ENCODE assay signal across 16 cellular contexts in the genomic region with DNA sequence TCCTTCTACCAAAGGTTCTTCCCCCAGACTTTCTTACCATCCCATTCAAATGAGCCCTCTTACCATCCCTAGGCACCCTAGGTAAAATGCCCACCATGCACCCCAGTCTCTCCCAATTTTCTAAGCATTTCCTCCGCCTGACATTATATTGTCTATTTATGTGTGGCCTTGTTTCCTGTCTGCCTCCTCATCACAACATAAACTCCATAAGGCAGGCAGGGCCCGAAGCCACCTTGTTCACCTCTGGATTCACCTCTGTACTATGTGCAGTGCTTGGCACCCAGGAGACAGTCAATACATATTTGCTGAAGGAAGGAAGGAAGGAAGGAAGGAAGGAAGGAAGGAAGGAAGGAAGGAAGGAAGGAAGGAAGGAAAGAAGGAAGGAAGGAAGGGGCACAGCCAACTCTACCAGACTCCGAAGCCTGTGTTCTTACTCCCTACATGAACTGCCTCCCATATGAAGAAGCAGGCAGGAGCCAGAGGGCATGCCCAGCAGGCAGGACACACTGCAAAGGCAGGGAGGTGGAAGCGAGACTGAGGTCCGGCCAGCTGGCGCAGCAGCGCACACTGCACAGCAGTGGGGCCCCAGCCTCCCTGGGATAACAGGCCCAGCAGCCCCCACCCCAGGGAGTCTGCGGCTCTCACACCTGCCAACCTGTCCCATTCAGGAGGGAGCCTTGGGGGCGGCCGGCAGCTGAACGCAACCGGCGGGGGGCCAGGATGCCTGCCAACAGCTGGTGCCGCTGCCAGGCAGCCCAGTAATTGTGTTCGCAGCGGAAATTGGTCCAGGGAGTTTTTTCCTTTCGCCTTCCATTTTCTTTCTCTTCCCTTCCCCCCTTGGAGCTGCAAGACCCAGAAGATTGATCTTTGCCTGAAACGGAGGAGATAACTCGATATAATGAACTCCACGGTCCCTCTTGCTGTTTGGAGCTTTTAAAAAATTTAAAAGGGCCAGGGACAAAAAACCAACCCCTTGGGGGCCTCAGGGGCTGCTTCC.
DNase-seq lines count a peak whose midpoint lies in the region; TF ChIP-seq lines count a peak whose summit lies in the region.
"Had no signal": no experiment of that assay in that cellular context is flagged by ENCODE, and none has a peak within 500 bp of the region (broad histone marks: within the 10 kb centered on the region; RNA-seq: fewer than 3 reads in every experiment).

No MANE protein-coding gene starts in this region.

- H3K4me1 Mint-ChIP-seq in endodermal cell (peaks cover 14% of the 10 kb centered on the region), nephron progenitor cell (peaks cover 25% of the 10 kb centered on the region)
- no peaks in the 10 kb centered on the region for H3K4me1 Mint-ChIP-seq in activated T-helper 1 cell treated with anti-CD3 and anti-CD28 coated beads, Interleukin-12 subunit alpha, Interleukin-12 subunit beta, Interleukin-2, Interleukin-4 antibody, amounts not matched to agents 30 ng/mL and 10 ng/mL and 1 ng/mL, durations not matched to agents 14 hours and 24 hours and 36 hours (ENCODE audit: low read depth)
- H3K4me1 Mint-ChIP-seq: natural killer cell had no signal

- H3K9me3 Mint-ChIP-seq in endodermal cell (no peaks in the 10 kb centered on the region), nephron progenitor cell (no peaks in the 10 kb centered on the region)
- no peaks in the 10 kb centered on the region for H3K9me3 Mint-ChIP-seq in activated T-helper 1 cell treated with anti-CD3 and anti-CD28 coated beads, Interleukin-12 subunit alpha, Interleukin-12 subunit beta, Interleukin-2, Interleukin-4 antibody, amounts not matched to agents 30 ng/mL and 10 ng/mL and 1 ng/mL, durations not matched to agents 14 hours and 24 hours and 36 hours
- H3K9me3 Mint-ChIP-seq: activated T-cell treated with anti-CD3 and anti-CD28 coated beads, Interleukin-2, amount 50 U/mL, for 24 hours; natural killer cell had no signal

- peak overlapping the region; percentile 12 for H3K27ac ChIP-seq in endodermal cell (ENCODE audit: low read depth, low read length)
- H3K27ac ChIP-seq: right lobe of liver had no signal

- no peaks in the 10 kb centered on the region for H3K27me3 ChIP-seq in endodermal cell (ENCODE audit: control insufficient read depth, insufficient read depth, low read length, poor library complexity, severe bottlenecking)
- H3K27me3 ChIP-seq: right lobe of liver had no signal

- DNase-seq in COR-L47 (lab: John Stamatoyannopoulos, UW) (peak; percentile 98), NCI-H128 (lab: John Stamatoyannopoulos, UW; ENCODE audit: unreplicated experiment) (peak; percentile 60), NCI-H446 treated with DMSO at 0.1 percent for 48 hours (lab: John Stamatoyannopoulos, UW) (peak; percentile 41), endodermal cell (peak; percentile 65), SIG-M5 treated with dmso at 0.1 percent for 504 hours (lab: John Stamatoyannopoulos, UW; ENCODE audit: unreplicated experiment) (no peak), nephron progenitor cell (no peak), NCI-H526 treated with DMSO at 0.1 percent for 48 hours (lab: John Stamatoyannopoulos, UW) (no peak)
- DNase-seq in activated T-helper 1 cell treated with anti-CD3 and anti-CD28 coated beads, Interleukin-12 subunit alpha, Interleukin-12 subunit beta, Interleukin-2, Interleukin-4 antibody, amounts not matched to agents 30 ng/mL and 10 ng/mL and 1 ng/mL, durations not matched to agents 14 hours and 24 hours and 36 hours (ENCODE audit: low spot score) = no peak
- DNase-seq: activated CD4-positive, alpha-beta T cell treated with anti-CD3 and anti-CD28 coated beads for 4 hours; activated T-cell treated with anti-CD3 and anti-CD28 coated beads, Interleukin-2, amount 50 U/mL, for 24 hours; DMS53; natural killer cell; right lobe of liver; stimulated activated CD4-positive, alpha-beta T cell treated with anti-CD3 and anti-CD28 coated beads, Interleukin-4, amount 100 ng/mL, for 24 hours; T-helper 2 cell; trophoblast cell had no signal

- no peaks in the 10 kb centered on the region for H3K36me3 ChIP-seq in endodermal cell (ENCODE audit: control insufficient read depth, insufficient read depth, low read length)
- H3K36me3 ChIP-seq: right lobe of liver had no signal

- peaks cover 4% of the 10 kb centered on the region for H3K4me1 ChIP-seq in endodermal cell (ENCODE audit: control insufficient read depth, insufficient read depth, low read length)
- H3K4me1 ChIP-seq: right lobe of liver had no signal

- H3K4me3 ChIP-seq in endodermal cell (ENCODE audit: low read length) = no peak overlapping the region
- H3K4me3 ChIP-seq: right lobe of liver had no signal

- H3K36me3 Mint-ChIP-seq in endodermal cell (ENCODE audit: low read depth) = no peaks in the 10 kb centered on the region
- H3K36me3 Mint-ChIP-seq in activated T-helper 1 cell treated with anti-CD3 and anti-CD28 coated beads, Interleukin-12 subunit alpha, Interleukin-12 subunit beta, Interleukin-2, Interleukin-4 antibody, amounts not matched to agents 30 ng/mL and 10 ng/mL and 1 ng/mL, durations not matched to agents 14 hours and 24 hours and 36 hours (ENCODE audit: low read depth) = no peaks in the 10 kb centered on the region
- no peaks in the 10 kb centered on the region for H3K36me3 Mint-ChIP-seq in nephron progenitor cell (ENCODE audit: low read depth)
- H3K36me3 Mint-ChIP-seq: natural killer cell had no signal

- intact Hi-C loops in activated T-helper 1 cell treated with anti-CD3 and anti-CD28 coated beads, Interleukin-12 subunit alpha, Interleukin-12 subunit beta, Interleukin-2, Interleukin-4 antibody, amounts not matched to agents 30 ng/mL and 10 ng/mL and 1 ng/mL, durations not matched to agents 14 hours and 24 hours and 36 hours (cut with micrococcal nuclease) = no loop called here

- H3K27ac Mint-ChIP-seq in endodermal cell = no peak overlapping the region
- no peak overlapping the region for H3K27ac Mint-ChIP-seq in activated T-helper 1 cell treated with anti-CD3 and anti-CD28 coated beads, Interleukin-12 subunit alpha, Interleukin-12 subunit beta, Interleukin-2, Interleukin-4 antibody, amounts not matched to agents 30 ng/mL and 10 ng/mL and 1 ng/mL, durations not matched to agents 14 hours and 24 hours and 36 hours
- H3K27ac Mint-ChIP-seq in nephron progenitor cell = no peak overlapping the region
- H3K27ac Mint-ChIP-seq: activated T-cell treated with anti-CD3 and anti-CD28 coated beads, Interleukin-2, amount 50 U/mL, for 24 hours; natural killer cell had no signal

- H3K9ac ChIP-seq in endodermal cell (ENCODE audit: extremely low read depth, low read length, poor library complexity, severe bottlenecking) = no peak overlapping the region

- no peak for TF ChIP-seq CTCF in endodermal cell (conservative IDR thresholded peaks at IDR 0.05)
- no peak for TF ChIP-seq CTCF in nephron progenitor cell (IDR thresholded peaks at IDR 0.05)

- no peaks in the 10 kb centered on the region for H3K9me3 ChIP-seq in endodermal cell (ENCODE audit: control insufficient read depth, low read length)
- H3K9me3 ChIP-seq: right lobe of liver had no signal

- 43 to 55% methylated on average over 10 to 20 of the region's 20 CpGs for WGBS in endodermal cell (ENCODE audit: insufficient coverage in 1 of 2, insufficient read length in 1 of 2), 2 experiments

- H3K27me3 Mint-ChIP-seq in endodermal cell (ENCODE audit: insufficient read depth) (peaks cover 4% of the 10 kb centered on the region), nephron progenitor cell (ENCODE audit: low read depth, poor library complexity) (peaks cover 49% of the 10 kb centered on the region)
- H3K27me3 Mint-ChIP-seq in activated T-helper 1 cell treated with anti-CD3 and anti-CD28 coated beads, Interleukin-12 subunit alpha, Interleukin-12 subunit beta, Interleukin-2, Interleukin-4 antibody, amounts not matched to agents 30 ng/mL and 10 ng/mL and 1 ng/mL, durations not matched to agents 14 hours and 24 hours and 36 hours (ENCODE audit: insufficient read depth) = peaks cover 7% of the 10 kb centered on the region

- no peak overlapping the region for H3K4me3 Mint-ChIP-seq in endodermal cell
- no peak overlapping the region for H3K4me3 Mint-ChIP-seq in activated T-helper 1 cell treated with anti-CD3 and anti-CD28 coated beads, Interleukin-12 subunit alpha, Interleukin-12 subunit beta, Interleukin-2, Interleukin-4 antibody, amounts not matched to agents 30 ng/mL and 10 ng/mL and 1 ng/mL, durations not matched to agents 14 hours and 24 hours and 36 hours
- H3K4me3 Mint-ChIP-seq in nephron progenitor cell = no peak overlapping the region
- H3K4me3 Mint-ChIP-seq: activated T-cell treated with anti-CD3 and anti-CD28 coated beads, Interleukin-2, amount 50 U/mL, for 24 hours; natural killer cell had no signal

Comparison
In these comparisons a context has a peak if more than half of its experiments do, and no peak if none do; other contexts are left out.
1. DNase-seq: peak in COR-L47 (single experiment), NCI-H128 (single experiment), NCI-H446 treated with DMSO at 0.1 percent for 48 hours (single experiment) and endodermal cell (single experiment); none in activated T-helper 1 cell treated with anti-CD3 and anti-CD28 coated beads, Interleukin-12 subunit alpha, Interleukin-12 subunit beta, Interleukin-2, Interleukin-4 antibody, amounts not matched to agents 30 ng/mL and 10 ng/mL and 1 ng/mL, durations not matched to agents 14 hours and 24 hours and 36 hours (single experiment), SIG-M5 treated with dmso at 0.1 percent for 504 hours (single experiment), nephron progenitor cell (single experiment) and NCI-H526 treated with DMSO at 0.1 percent for 48 hours (single experiment).